13 cellular contexts compared by ENCODE assay signal in the genomic region with DNA sequence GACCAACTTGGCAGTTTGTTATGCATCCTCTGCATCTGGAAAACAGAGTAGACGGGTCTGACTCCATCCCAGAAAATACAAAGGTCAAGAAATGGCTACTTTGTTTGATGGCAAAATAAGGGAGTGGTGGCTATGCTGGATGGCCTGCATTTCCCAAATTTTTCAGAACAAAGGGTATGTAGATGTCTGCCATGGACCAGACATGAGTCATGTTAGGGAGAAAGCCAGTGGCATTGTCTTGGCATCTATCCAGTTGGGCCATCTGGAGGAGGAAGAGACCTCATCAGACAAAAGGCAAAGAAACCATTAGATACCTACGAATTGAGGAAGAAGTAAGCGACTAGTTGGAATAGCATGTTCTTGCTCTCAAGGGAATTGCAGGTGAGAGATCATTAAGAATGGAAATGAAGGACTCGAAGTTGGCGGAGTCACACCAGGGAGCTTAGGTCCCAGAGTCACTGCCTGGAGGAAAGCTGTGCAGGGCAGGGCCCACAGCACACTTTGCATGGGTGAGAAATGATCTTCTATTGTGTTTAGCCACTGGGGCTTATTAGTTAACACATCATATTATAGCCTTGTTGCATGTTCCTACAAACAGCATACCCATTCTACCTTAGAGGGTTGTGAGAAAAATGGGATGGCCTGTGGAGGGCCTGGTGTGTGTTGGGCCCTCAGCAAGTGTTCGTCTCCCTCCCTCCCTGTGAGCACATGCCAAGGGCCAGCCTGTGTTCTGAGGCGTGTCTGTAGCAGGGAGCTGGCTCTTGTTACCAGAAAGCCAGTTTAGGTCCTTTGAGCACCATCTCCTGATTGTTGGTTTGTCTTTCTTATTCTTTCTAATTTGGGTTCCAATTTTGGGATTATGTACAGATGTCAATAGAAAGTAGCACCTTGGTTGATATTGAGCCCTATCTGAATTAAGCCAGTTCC.
DNase-seq lines count a peak whose midpoint lies in the region; ATAC-seq and TF ChIP-seq lines count a peak whose summit lies in the region.
"Had no signal": no experiment of that assay in that cellular context is flagged by ENCODE, and none has a peak within 500 bp of the region (broad histone marks: within the 10 kb centered on the region; RNA-seq: fewer than 3 reads in every experiment).

No MANE protein-coding gene starts in this region.

- no peaks in the 10 kb centered on the region for H3K79me2 ChIP-seq in GM23338 (replicated peaks; ENCODE audit: insufficient read depth)
- H3K79me2 ChIP-seq: parathyroid adenoma had no signal

- no peak overlapping the region for H3K27ac ChIP-seq in A673 (ENCODE audit: low read depth, low read length, poor library complexity, severe bottlenecking)
- no peak overlapping the region for H3K27ac ChIP-seq in GM23338 (ENCODE audit: low read depth)
- H3K27ac ChIP-seq: parathyroid adenoma, WERI-Rb-1 had no signal

- BruUV-seq in A673 (replicated peaks; lab: Mats Ljungman, UMichigan): no TSS peak

- H3K4me2 ChIP-seq in GM23338: no peak overlapping the region

- POLR2A ChIA-PET in A673 (lab: Charles Lee; ENCODE audit: low non-redundant PET): no interaction called here

- no peaks in the 10 kb centered on the region; the same call in 1 of the 2 replicates for H4K20me1 ChIP-seq in GM23338 (replicated peaks; ENCODE audit: insufficient read depth)

- intact Hi-C loops in A673 (cut with micrococcal nuclease; ENCODE audit: unreplicated experiment): no loop called here

- DNase-seq in A673 (ENCODE audit: low spot score): peak; percentile 51
- peak; percentile 56 for DNase-seq in GM23338 (ENCODE audit: low spot score)
- DNase-seq in SHP77 (lab: John Stamatoyannopoulos, UW): peak; percentile 60 to 71
- peak; percentile 82 for DNase-seq in fibroblast of the aortic adventitia (ENCODE audit: low read depth)
- DNase-seq in T-helper 17 cell: no peak
- no peak for DNase-seq in GM19240 (ENCODE audit: insufficient read length, low spot score)
- DNase-seq in activated CD4-positive, CD25-positive, alpha-beta regulatory T cell treated with anti-CD3 and anti-CD28 coated beads, Interleukin-2, amount 50 U/mL, for 72 hours: no peak
- DNase-seq: activated effector memory CD4-positive, alpha-beta T cell treated with anti-CD3 and anti-CD28 coated beads, Interleukin-2, amount 50 U/mL, for 16 hours; CD8-positive, alpha-beta memory T cell; NCI-H774; WERI-Rb-1 had no signal

- no peaks in the 10 kb centered on the region for H3F3A ChIP-seq in GM23338 (replicated peaks; ENCODE audit: low read depth)

- no peak for TF ChIP-seq CTCF in A673 (conservative IDR thresholded peaks at IDR 0.05; ENCODE audit: low read depth, low read length)
- TF ChIP-seq CTCF in GM23338 (conservative IDR thresholded peaks at IDR 0.05; ENCODE audit: low read depth in 2 of 2): no peak
- no peak for TF ChIP-seq CTCF in fibroblast of the aortic adventitia (IDR thresholded peaks at IDR 0.05; ENCODE audit: insufficient read depth, low read length)

- H3K36me3 ChIP-seq in A673 (ENCODE audit: insufficient read depth, low read length, poor library complexity, severe bottlenecking) (no peaks in the 10 kb centered on the region), GM23338 (ENCODE audit: insufficient read depth) (no peaks in the 10 kb centered on the region)
- H3K36me3 ChIP-seq: WERI-Rb-1 had no signal

- H3K4me1 ChIP-seq in A673 (ENCODE audit: insufficient read depth, low read length, poor library complexity, severe bottlenecking): peaks cover 6% of the 10 kb centered on the region
- H3K4me1 ChIP-seq in GM23338 (ENCODE audit: insufficient read depth): peaks cover 7% of the 10 kb centered on the region; the same call in 1 of the 2 replicates
- H3K4me1 ChIP-seq: parathyroid adenoma had no signal

- H3K9me3 ChIP-seq in A673 (ENCODE audit: low read depth, low read length, poor library complexity, severe bottlenecking): peaks cover 3% of the 10 kb centered on the region
- H3K9me3 ChIP-seq in T-helper 17 cell (ENCODE audit: control insufficient read depth, low read length, poor library complexity, severe bottlenecking): no peaks in the 10 kb centered on the region

- H3K4me1 Mint-ChIP-seq in GM23338: peaks cover 20% of the 10 kb centered on the region
- no peaks in the 10 kb centered on the region for H3K4me1 Mint-ChIP-seq in T-helper 17 cell
- H3K4me1 Mint-ChIP-seq: CD8-positive, alpha-beta memory T cell had no signal

- H3K27me3 Mint-ChIP-seq in GM23338 (ENCODE audit: insufficient read depth, low read depth, poor library complexity) (peaks cover 1% of the 10 kb centered on the region), T-helper 17 cell (no peaks in the 10 kb centered on the region)

- peak; percentile 38; the same call in 2 of the 3 replicates for ATAC-seq in GM23338
- no peak for ATAC-seq in T-helper 17 cell
- no peak for ATAC-seq in GM18907 (IDR thresholded peaks at IDR 0.05; ENCODE audit: unreplicated experiment)

- H3K4me3 ChIP-seq in A673 (ENCODE audit: low read depth, low read length, poor library complexity, severe bottlenecking) (no peak overlapping the region), GM23338 (no peak overlapping the region), fibroblast of the aortic adventitia (ENCODE audit: low read depth, low read length) (no peak overlapping the region)

- H3K9me3 Mint-ChIP-seq in GM23338: no peaks in the 10 kb centered on the region

- H2AFZ ChIP-seq in GM23338: no peak overlapping the region
- H2AFZ ChIP-seq: parathyroid adenoma had no signal

- peaks cover 2% of the 10 kb centered on the region; the same call in 1 of the 3 replicates for H3K36me3 Mint-ChIP-seq in GM23338 (ENCODE audit: low read depth)
- peaks cover 2% of the 10 kb centered on the region for H3K36me3 Mint-ChIP-seq in T-helper 17 cell (ENCODE audit: low read depth)

- CTCF ChIA-PET in A673 (lab: Charles Lee): no interaction called here

- no peak overlapping the region for H3K4me3 Mint-ChIP-seq in GM23338
- H3K4me3 Mint-ChIP-seq in T-helper 17 cell: no peak overlapping the region
- H3K4me3 Mint-ChIP-seq: CD8-positive, alpha-beta memory T cell had no signal

- H3K27ac Mint-ChIP-seq in GM23338: no peak overlapping the region
- H3K27ac Mint-ChIP-seq in T-helper 17 cell: no peak overlapping the region

- H3K27me3 ChIP-seq in A673 (replicated peaks; ENCODE audit: insufficient read depth, low read depth, low read length, poor library complexity): no peaks in the 10 kb centered on the region
- H3K27me3 ChIP-seq in GM23338 (ENCODE audit: insufficient read depth): no peaks in the 10 kb centered on the region

- H3K9me2 ChIP-seq in GM23338 (ENCODE audit: insufficient read depth): peaks cover 15% of the 10 kb centered on the region

TF ChIP-seq in GM23338, 12 proteins besides CTCF, POLR2A, EP300 and RAD21:
- TF ChIP-seq, protein P1, sequence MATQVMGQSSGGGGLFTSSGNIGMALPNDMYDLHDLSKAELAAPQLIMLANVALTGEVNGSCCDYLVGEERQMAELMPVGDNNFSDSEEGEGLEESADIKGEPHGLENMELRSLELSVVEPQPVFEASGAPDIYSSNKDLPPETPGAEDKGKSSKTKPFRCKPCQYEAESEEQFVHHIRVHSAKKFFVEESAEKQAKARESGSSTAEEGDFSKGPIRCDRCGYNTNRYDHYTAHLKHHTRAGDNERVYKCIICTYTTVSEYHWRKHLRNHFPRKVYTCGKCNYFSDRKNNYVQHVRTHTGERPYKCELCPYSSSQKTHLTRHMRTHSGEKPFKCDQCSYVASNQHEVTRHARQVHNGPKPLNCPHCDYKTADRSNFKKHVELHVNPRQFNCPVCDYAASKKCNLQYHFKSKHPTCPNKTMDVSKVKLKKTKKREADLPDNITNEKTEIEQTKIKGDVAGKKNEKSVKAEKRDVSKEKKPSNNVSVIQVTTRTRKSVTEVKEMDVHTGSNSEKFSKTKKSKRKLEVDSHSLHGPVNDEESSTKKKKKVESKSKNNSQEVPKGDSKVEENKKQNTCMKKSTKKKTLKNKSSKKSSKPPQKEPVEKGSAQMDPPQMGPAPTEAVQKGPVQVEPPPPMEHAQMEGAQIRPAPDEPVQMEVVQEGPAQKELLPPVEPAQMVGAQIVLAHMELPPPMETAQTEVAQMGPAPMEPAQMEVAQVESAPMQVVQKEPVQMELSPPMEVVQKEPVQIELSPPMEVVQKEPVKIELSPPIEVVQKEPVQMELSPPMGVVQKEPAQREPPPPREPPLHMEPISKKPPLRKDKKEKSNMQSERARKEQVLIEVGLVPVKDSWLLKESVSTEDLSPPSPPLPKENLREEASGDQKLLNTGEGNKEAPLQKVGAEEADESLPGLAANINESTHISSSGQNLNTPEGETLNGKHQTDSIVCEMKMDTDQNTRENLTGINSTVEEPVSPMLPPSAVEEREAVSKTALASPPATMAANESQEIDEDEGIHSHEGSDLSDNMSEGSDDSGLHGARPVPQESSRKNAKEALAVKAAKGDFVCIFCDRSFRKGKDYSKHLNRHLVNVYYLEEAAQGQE (IDR thresholded peaks at IDR 0.05; ENCODE audit: unreplicated experiment): no peak
- no peak for TF ChIP-seq CREB1 (CRISPR knock-in tag; IDR thresholded peaks at IDR 0.05; ENCODE audit: low read depth)
- no peak for TF ChIP-seq ZNF114 (CRISPR knock-in tag; IDR thresholded peaks at IDR 0.05)

Comparison
In these comparisons a context has a peak if more than half of its experiments do, and no peak if none do; other contexts are left out.
1. DNase-seq: peak in A673 (single experiment), GM23338 (single experiment), SHP77 (2 of 2) and fibroblast of the aortic adventitia (single experiment); none in T-helper 17 cell (0 of 3), GM19240 (single experiment) and activated CD4-positive, CD25-positive, alpha-beta regulatory T cell treated with anti-CD3 and anti-CD28 coated beads, Interleukin-2, amount 50 U/mL, for 72 hours (single experiment).